In the genomic region with DNA sequence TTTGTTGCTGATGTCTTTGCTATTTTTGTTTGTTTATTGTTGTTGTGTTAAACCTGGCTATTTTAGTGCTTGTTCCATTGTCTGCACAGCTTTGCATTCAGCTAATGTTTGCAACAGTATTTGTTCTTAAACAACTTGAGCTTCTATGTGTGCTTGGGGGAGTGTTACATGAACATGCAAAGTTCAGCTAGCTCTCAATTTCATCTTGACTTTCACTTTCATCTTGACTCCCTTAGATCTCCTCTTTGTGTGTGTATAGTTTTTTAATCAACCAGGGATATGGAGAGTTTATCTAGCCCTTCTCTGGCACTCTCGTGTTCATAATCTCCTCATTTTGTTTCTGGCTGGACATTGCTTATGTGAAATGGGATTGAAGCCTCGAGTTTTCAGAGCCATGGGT, we compare ENCODE assay signal across 10 cellular contexts.
DNase-seq lines count a peak whose midpoint lies in the region; ATAC-seq and TF ChIP-seq lines count a peak whose summit lies in the region.
"Had no signal": no experiment of that assay in that cellular context is flagged by ENCODE, and none has a peak within 500 bp of the region (broad histone marks: within the 10 kb centered on the region; RNA-seq: fewer than 3 reads in every experiment).

No MANE protein-coding gene starts in this region.

- CTCF ChIA-PET in GM10248 (lab: Yijun Ruan, JAX), result interaction anchor here (0.7 to 1.3 kb wide), 3 partner anchors 9 to 157 kb away, joined by 3 to 6 read pairs (median 3); no protein-coding TSS in a partner anchor

- no peak overlapping the region for H3K27ac ChIP-seq in substantia nigra (ENCODE audit: low read depth, low read length, poor library complexity, severe bottlenecking)

- POLR2A ChIA-PET in GM10248 (lab: Yijun Ruan, JAX), result no interaction called here

- peak overlapping the region; percentile 20 for H3K4me3 ChIP-seq in choroid plexus epithelial cell (ENCODE audit: low read depth, low read length)
- H3K4me3 ChIP-seq: lung had no signal

- TF ChIP-seq CTCF in GM10248 (IDR thresholded peaks at IDR 0.05; ENCODE audit: control extremely low read depth, extremely low read depth, low read depth, missing control alignments), result no peak
- TF ChIP-seq CTCF in choroid plexus epithelial cell (conservative IDR thresholded peaks at IDR 0.05; ENCODE audit: low read depth, low read length), result no peak

- DNase-seq in GM10248 (ENCODE audit: extremely low spot score) (peak; percentile 21), choroid plexus epithelial cell (ENCODE audit: low read depth) (peak; percentile 69), midbrain (lab: John Stamatoyannopoulos, UW) (no peak), substantia nigra (lab: John Stamatoyannopoulos, UW) (no peak), mucosa of gallbladder (ENCODE audit: low spot score) (no peak), epidermal melanocyte (ENCODE audit: insufficient read length, low spot score) (no peak)
- DNase-seq: NCI-H187 had no signal

- ATAC-seq in GM19463 (IDR thresholded peaks at IDR 0.05; ENCODE audit: unreplicated experiment) (peak; percentile 99), HG03108 (IDR thresholded peaks at IDR 0.05; ENCODE audit: unreplicated experiment) (peak; percentile 95)

Comparison
In these comparisons a context has a peak if more than half of its experiments do, and no peak if none do; other contexts are left out.
1. DNase-seq: peak in GM10248 (single experiment) and choroid plexus epithelial cell (single experiment); none in midbrain (single experiment), substantia nigra (0 of 49), mucosa of gallbladder (single experiment) and epidermal melanocyte (single experiment).